In the genomic region with DNA sequence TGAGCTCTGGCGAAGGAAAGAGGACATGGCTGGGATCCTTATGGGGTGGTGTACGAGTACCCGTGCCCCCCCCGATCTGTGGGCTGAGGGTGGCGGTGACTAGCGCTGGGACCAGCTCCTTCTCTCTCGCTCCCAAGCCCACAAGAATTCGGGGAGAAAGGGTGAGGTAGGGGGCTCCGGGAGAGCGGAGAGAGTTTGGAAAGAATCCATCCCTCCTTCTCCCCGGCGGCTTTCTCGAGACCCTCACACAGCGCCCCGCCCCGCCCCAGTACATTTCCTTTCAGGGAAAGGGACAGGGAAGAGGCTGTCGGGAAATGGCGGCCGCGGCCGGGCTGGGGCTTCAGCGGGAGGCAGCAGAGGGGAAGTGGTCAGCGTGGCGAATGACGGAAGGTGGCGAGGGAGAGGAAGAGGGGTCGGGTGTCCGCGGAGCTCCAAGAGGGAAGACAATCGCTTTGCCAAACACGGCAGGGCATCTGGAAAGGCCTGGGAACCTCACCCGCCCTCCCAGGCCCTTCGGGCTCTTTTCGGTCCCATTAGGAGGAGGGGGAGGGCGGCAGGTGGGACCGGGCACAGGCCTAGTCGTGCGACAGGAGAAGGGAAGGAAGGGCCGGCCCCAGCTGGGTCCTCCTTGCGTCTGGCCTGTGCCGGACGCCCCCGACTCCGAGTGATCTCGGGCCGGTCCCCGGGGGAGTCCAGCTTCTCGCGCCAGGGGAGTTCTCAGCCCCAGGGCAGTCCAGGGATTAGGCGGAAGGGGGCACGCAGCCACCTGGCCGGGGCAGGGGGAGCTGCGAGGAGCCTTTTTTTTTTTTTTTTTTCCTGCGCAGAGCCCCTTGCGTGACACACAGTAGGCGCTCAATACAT, we compare ENCODE assay signal across 8 cellular contexts. TPM values are rescaled to one million over a fixed set of nuclear protein-coding genes. Genes with fewer than 3 reads are reported as not detected.
DNase-seq lines count a peak whose midpoint lies in the region; ATAC-seq and TF ChIP-seq lines count a peak whose summit lies in the region.

No MANE protein-coding gene starts in this region.

- H3K4me2 ChIP-seq in osteoblast (ENCODE audit: insufficient read depth, low read length), result peak overlapping the region; percentile 82

- peaks cover 6% of the 10 kb centered on the region for H3K4me1 ChIP-seq in osteoblast (ENCODE audit: insufficient read depth, low read length)

- H3K27ac Mint-ChIP-seq in activated naive CD8-positive, alpha-beta T cell, result peak overlapping the region; percentile 95
- peak overlapping the region; percentile 96 for H3K27ac Mint-ChIP-seq in glutamatergic neuron (ENCODE audit: unreplicated experiment)

- H4K20me1 ChIP-seq in osteoblast (ENCODE audit: insufficient read depth, low read length), result no peaks in the 10 kb centered on the region

- TF ChIP-seq CTCF in glutamatergic neuron (IDR thresholded peaks at IDR 0.05; ENCODE audit: partially characterized antibody, unreplicated experiment), result no peak
- TF ChIP-seq CTCF in osteoblast (IDR thresholded peaks at IDR 0.05; ENCODE audit: extremely low read depth, low read depth, low read length), result no peak

- peak overlapping the region; percentile 91 for H2AFZ ChIP-seq in osteoblast (ENCODE audit: low read length)

- POLR2A ChIA-PET in HEK293T (lab: Yijun Ruan, JAX), result interaction anchor here (0.6 to 3.0 kb wide), 8 partner anchors 10 to 174 kb away, joined by 3 to 13 read pairs (median 4); a partner anchor contains a TSS

- no peaks in the 10 kb centered on the region for H3K9me3 Mint-ChIP-seq in activated naive CD8-positive, alpha-beta T cell (ENCODE audit: low read depth)
- H3K9me3 Mint-ChIP-seq in glutamatergic neuron (ENCODE audit: unreplicated experiment), result peaks cover 3% of the 10 kb centered on the region

- peak overlapping the region; percentile 81 for H3K27ac ChIP-seq in osteoblast (ENCODE audit: low read depth, low read length)

- H3K4me3 Mint-ChIP-seq in activated naive CD8-positive, alpha-beta T cell, result peak overlapping the region; percentile 89
- peak overlapping the region; percentile 91 for H3K4me3 Mint-ChIP-seq in glutamatergic neuron (ENCODE audit: unreplicated experiment)

- H3K36me3 Mint-ChIP-seq in activated naive CD8-positive, alpha-beta T cell, result peaks cover 2% of the 10 kb centered on the region
- H3K36me3 Mint-ChIP-seq in glutamatergic neuron (ENCODE audit: unreplicated experiment), result no peaks in the 10 kb centered on the region

- H3K4me3 ChIP-seq in GM08714 (ENCODE audit: low read length), result peak overlapping the region; percentile 53; the same call in 1 of the 2 replicates
- peak overlapping the region; percentile 77 for H3K4me3 ChIP-seq in osteoblast (ENCODE audit: insufficient read depth, low read length)

- no peak for ATAC-seq in HG03469 (IDR thresholded peaks at IDR 0.05; ENCODE audit: unreplicated experiment)

- peak; percentile 43 for DNase-seq in HEK293T (ENCODE audit: extremely low spot score)
- DNase-seq in NCI-H69 (lab: John Stamatoyannopoulos, UW), result peak; percentile 72
- peak; percentile 77 for DNase-seq in glutamatergic neuron
- DNase-seq in osteoblast (ENCODE audit: insufficient read length, low spot score, missing footprints), result peak; percentile 62
- no peak for DNase-seq in SIG-M5 treated with dmso at 0.1 percent for 504 hours (lab: John Stamatoyannopoulos, UW; ENCODE audit: unreplicated experiment)

- H3K79me2 ChIP-seq in osteoblast (ENCODE audit: insufficient read depth, low read length), result peaks cover 3% of the 10 kb centered on the region

- no peaks in the 10 kb centered on the region for H3K27me3 Mint-ChIP-seq in activated naive CD8-positive, alpha-beta T cell
- H3K27me3 Mint-ChIP-seq in glutamatergic neuron (ENCODE audit: unreplicated experiment), result peaks cover 1% of the 10 kb centered on the region

- H3K36me3 ChIP-seq in osteoblast (ENCODE audit: insufficient read depth, low read length), result no peaks in the 10 kb centered on the region

- H3K27me3 ChIP-seq in osteoblast (ENCODE audit: insufficient read depth, low read length), result peaks cover 13% of the 10 kb centered on the region

- peaks cover 34% of the 10 kb centered on the region for H3K4me1 Mint-ChIP-seq in activated naive CD8-positive, alpha-beta T cell (ENCODE audit: low read depth)
- peaks cover 5% of the 10 kb centered on the region for H3K4me1 Mint-ChIP-seq in glutamatergic neuron (ENCODE audit: low read depth, unreplicated experiment)

- CTCF ChIA-PET in HEK293T (lab: Yijun Ruan, JAX), result interaction anchor here (0.6 kb wide), 1 partner anchor 77 kb away, joined by 3 read pairs; no protein-coding TSS in a partner anchor

- H3K9me3 ChIP-seq in osteoblast (ENCODE audit: low read depth, low read length), result no peaks in the 10 kb centered on the region

TF ChIP-seq in HEK293T, 16 proteins besides CTCF, POLR2A, EP300 and RAD21:
- TF ChIP-seq TARDBP (IDR thresholded peaks at IDR 0.05) (no peak), ZNF384 (IDR thresholded peaks at IDR 0.05) (peak; percentile 69; the same call in 1 of the 2 replicates), L3MBTL2 (conservative IDR thresholded peaks at IDR 0.05) (peak; percentile 52; the same call in 1 of the 2 replicates)
- TF ChIP-seq, protein P1, sequence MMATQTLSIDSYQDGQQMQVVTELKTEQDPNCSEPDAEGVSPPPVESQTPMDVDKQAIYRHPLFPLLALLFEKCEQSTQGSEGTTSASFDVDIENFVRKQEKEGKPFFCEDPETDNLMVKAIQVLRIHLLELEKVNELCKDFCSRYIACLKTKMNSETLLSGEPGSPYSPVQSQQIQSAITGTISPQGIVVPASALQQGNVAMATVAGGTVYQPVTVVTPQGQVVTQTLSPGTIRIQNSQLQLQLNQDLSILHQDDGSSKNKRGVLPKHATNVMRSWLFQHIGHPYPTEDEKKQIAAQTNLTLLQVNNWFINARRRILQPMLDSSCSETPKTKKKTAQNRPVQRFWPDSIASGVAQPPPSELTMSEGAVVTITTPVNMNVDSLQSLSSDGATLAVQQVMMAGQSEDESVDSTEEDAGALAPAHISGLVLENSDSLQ (IDR thresholded peaks at IDR 0.05), result no peak

RNA-seq across cellular contexts. Expression of a gene that starts 10.2 kb away (rescaled TPM):
- total RNA-seq in glutamatergic neuron (ENCODE audit: unreplicated experiment) (67.7 TPM), osteoblast (66.0 and 70.2 TPM in 2 replicates)

RNA-seq across cellular contexts. Expression of a gene that starts 10.5 kb away (rescaled TPM):
- total RNA-seq in glutamatergic neuron (ENCODE audit: unreplicated experiment) (29.4 TPM), osteoblast (22.8 and 26.5 TPM in 2 replicates)

RNA-seq across cellular contexts. Expression of a gene that starts 27.4 kb away (rescaled TPM):
- total RNA-seq in glutamatergic neuron (ENCODE audit: unreplicated experiment), result 147 TPM
- total RNA-seq in osteoblast, result 87.2 and 105 TPM in 2 replicates

RNA-seq across cellular contexts. Expression of a gene that starts 32.2 kb away (rescaled TPM):
- 1.1 TPM for total RNA-seq in glutamatergic neuron (ENCODE audit: unreplicated experiment)
- not detected in 2 replicates for total RNA-seq in osteoblast
